8 cellular contexts compared by ENCODE assay signal in genomic region chr16:28846933-28847273, GRCh38. TPM values are rescaled to one million over a fixed set of nuclear protein-coding genes. Genes with fewer than 3 reads are reported as not detected.
DNase-seq lines count a peak whose midpoint lies in the region; ATAC-seq, FAIRE-seq and TF ChIP-seq lines count a peak whose summit lies in the region.

No MANE protein-coding gene starts in this region.

- peak overlapping the region; percentile 94 for H2AFZ ChIP-seq in K562 (ENCODE audit: low read depth, low read length)

- TF ChIP-seq RAD21 in K562 (CRISPR knock-in tag; conservative IDR thresholded peaks at IDR 0.05 in 1 of 2, IDR thresholded peaks at IDR 0.05 in 1 of 2) = no peak

- H3K4me3 ChIP-seq in HL-60 (replicated peaks; ENCODE audit: insufficient read depth, low read length) (peak overlapping the region; percentile 99), K562 (peak overlapping the region; percentile 98), suprapubic skin (peak overlapping the region; percentile 76)

- no peak for TF ChIP-seq EP300 in K562 (IDR thresholded peaks at IDR 0.05; ENCODE audit: low read length)
- TF ChIP-seq EP300 in suprapubic skin (IDR thresholded peaks at IDR 0.05) = no peak

- DNase-seq in HL-60 (ENCODE audit: low read depth in 1 of 2, low spot score in 1 of 2) (no peak), K562 (ENCODE audit: extremely low read depth in 1 of 4, low spot score in 3 of 4) (peak in 1 of 4 experiments; percentile 30), suprapubic skin (ENCODE audit: low spot score in 2 of 2) (no peak), GM13977 (ENCODE audit: low spot score) (no peak)
- DNase-seq in activated effector memory CD4-positive, alpha-beta T cell treated with Interleukin-2 at 50 U/mL for 16 hours = no peak
- no peak for DNase-seq in activated CD4-positive, alpha-beta T cell treated with anti-CD3 and anti-CD28 coated beads for 4 hours

- H3K9ac ChIP-seq in K562 (ENCODE audit: insufficient read depth in 1 of 2, low read depth in 2 of 2, low read length in 2 of 2) = peak overlapping the region; percentile 81 to 95

- intact Hi-C loops in K562 (cut with micrococcal nuclease) = loop anchor here (1.0 to 5.0 kb wide), 2 partner anchors 16 to 35 kb away; partner anchors contain the start of gene SH2B1

- H3K36me3 ChIP-seq in K562 (ENCODE audit: control insufficient read depth, insufficient read depth, low read length) (peaks cover 34% of the 10 kb centered on the region), suprapubic skin (peaks cover 31% of the 10 kb centered on the region)

- no peak for FAIRE-seq in K562 (lab: Jason Lieb, UNC)

- POLR2A ChIA-PET in K562 (lab: Yijun Ruan, JAX) = interaction anchor here (1.0 to 10.1 kb wide), 7 partner anchors 11 to 98 kb away, joined by 4 to 100 read pairs (median 14); partner anchors contain the start of genes RABEP2 and SH2B1

- no peaks in the 10 kb centered on the region for H3K9me1 ChIP-seq in K562 (ENCODE audit: control insufficient read depth, insufficient read depth, low read length)

- no peaks in the 10 kb centered on the region for H4K20me1 ChIP-seq in K562 (replicated peaks; ENCODE audit: control insufficient read depth, insufficient read depth, low read length)

- BruUV-seq in K562 (replicated peaks; lab: Mats Ljungman, UMichigan) = TSS peak; percentile 67

- in situ Hi-C loops in K562 (cut with MboI) = no loop called here
- in situ Hi-C loops in GM13977 (cut with MboI; ENCODE audit: low pct_unique_long_range_greater_than_20kb, low sequenced_read_pairs, unreplicated experiment) = no loop called here

- peak overlapping the region; percentile 98 for H3K4me2 ChIP-seq in K562 (ENCODE audit: insufficient read depth, low read length)

- no peak for TF ChIP-seq POLR2A in K562 (conservative IDR thresholded peaks at IDR 0.05)
- TF ChIP-seq POLR2A in suprapubic skin (IDR thresholded peaks at IDR 0.05) = no peak

- ATAC-seq in GM18511 (IDR thresholded peaks at IDR 0.05; ENCODE audit: unreplicated experiment) (peak; percentile 9), K562 (peak; percentile 7)

- H3K4me1 ChIP-seq in K562 (replicated peaks in 1 of 2; ENCODE audit: control insufficient read depth in 2 of 2, insufficient read depth in 2 of 2, low read length in 2 of 2) (peaks cover 4 to 24% of the 10 kb centered on the region in 2 experiments; a peak in 3 of 5 replicates), suprapubic skin (peaks cover 19% of the 10 kb centered on the region)

- H3K27me3 ChIP-seq in HL-60 (ENCODE audit: insufficient read depth, poor library complexity, severe bottlenecking) = no peaks in the 10 kb centered on the region
- H3K27me3 ChIP-seq in K562 (ENCODE audit: control insufficient read depth in 2 of 2, insufficient read depth in 2 of 2, low read length in 2 of 2) = no peaks in the 10 kb centered on the region
- no peaks in the 10 kb centered on the region for H3K27me3 ChIP-seq in layer of hippocampus (ENCODE audit: control insufficient read depth, insufficient read depth, low read length)
- no peaks in the 10 kb centered on the region for H3K27me3 ChIP-seq in suprapubic skin

- 5% methylated on average over 5 of the region's 5 CpGs for WGBS in K562 (ENCODE audit: insufficient coverage, low coverage, missing lambda C conversion rate)
- 0% methylated on average over 3 of the region's 5 CpGs for WGBS in suprapubic skin

- H3K79me2 ChIP-seq in K562 (ENCODE audit: control insufficient read depth, insufficient read depth, low read length) = peaks cover 36% of the 10 kb centered on the region

- CTCF ChIA-PET in K562 (lab: Yijun Ruan, JAX; ENCODE audit: low intra/inter-chr PET ratio) = interaction anchor here (1.1 kb wide), 1 partner anchor 17 kb away, joined by 5 read pairs; the partner anchor contains the start of gene SH2B1

- peak overlapping the region; percentile 88 for H3K27ac ChIP-seq in HL-60 (replicated peaks)
- peak overlapping the region; percentile 70 for H3K27ac ChIP-seq in K562 (ENCODE audit: extremely low read depth, low read depth, low read length)
- H3K27ac ChIP-seq in layer of hippocampus (ENCODE audit: low read depth, low read length) = peak overlapping the region; percentile 90
- peak overlapping the region; percentile 53 for H3K27ac ChIP-seq in suprapubic skin

- TF ChIP-seq CTCF in HL-60 (IDR thresholded peaks at IDR 0.05; ENCODE audit: insufficient read depth, low read length) (no peak), K562 (IDR thresholded peaks at IDR 0.05 in 2 of 3, conservative IDR thresholded peaks at IDR 0.05 in 1 of 3; ENCODE audit: insufficient read depth in 2 of 3, low read depth in 1 of 3, low read length in 3 of 3) (no peak), suprapubic skin (IDR thresholded peaks at IDR 0.05) (no peak), GM13977 (IDR thresholded peaks at IDR 0.05; ENCODE audit: extremely low read depth, insufficient read depth, missing control alignments) (no peak)

- H3K9me3 ChIP-seq in K562 (replicated peaks; ENCODE audit: control insufficient read depth, insufficient read depth, low read depth, low read length) = no peaks in the 10 kb centered on the region
- no peaks in the 10 kb centered on the region for H3K9me3 ChIP-seq in suprapubic skin

RNA-seq across cellular contexts. Expression of gene TUFM, which starts 0.8 kb away (rescaled TPM):
- 141 and 307 TPM in 2 replicates for total RNA-seq in K562 (2011; cell fraction: chromatin; rRNA removed; ENCODE audit: low replicate concordance)
- total RNA-seq in K562 (2011; cell fraction: nucleolus; rRNA removed) = 333 and 347 TPM in 2 replicates
- 204 and 233 TPM in 2 replicates for total RNA-seq in K562 (2011; cell fraction: nucleoplasm; rRNA removed)
- 366 and 468 TPM in 2 replicates for total RNA-seq in K562 (2014; rRNA removed)
- total RNA-seq in K562 (2014; rRNA removed; fragmentation: Illumina TruSeq; extraction: Trizol) = 202 and 249 TPM in 2 replicates
- 255 and 256 TPM in 2 replicates for total RNA-seq in K562 (2015; rRNA removed; fragmentation: Illumina TruSeq; extraction: Trizol)
- 410 and 434 TPM in 2 replicates for total RNA-seq in K562 (2021)
- 174 and 217 TPM in 2 replicates for polyA plus RNA-seq in K562 (2011; rRNA removed)
- polyA plus RNA-seq in K562 (2011; cell fraction: cytosol; rRNA removed) = 203 and 308 TPM in 2 replicates
- 506 and 760 TPM in 2 replicates for polyA plus RNA-seq in K562 (2011; cell fraction: nucleus; rRNA removed)
- 267 and 370 TPM in 2 replicates for polyA plus RNA-seq in K562 (2012)
- 354 and 374 TPM in 2 replicates for polyA plus RNA-seq in K562 (2014; fragmentation: Illumina TruSeq; extraction: Trizol)
- 10 to 100 TPM; 34.1 to 71.2 TPM for polyA plus RNA-seq in K562 (2014; fragmentation: Nextera tagmentation; extraction: Ambion mirVana)
- polyA plus RNA-seq in K562 (2014; rRNA removed) = 275 and 298 TPM in 2 replicates
- 73.7 and 83.7 TPM in 2 replicates for polyA minus RNA-seq in K562 (2011; rRNA and poly(A)+ RNA removed)
- polyA minus RNA-seq in K562 (2011; cell fraction: cytosol; rRNA and poly(A)+ RNA removed) = 105 and 124 TPM in 2 replicates
- polyA minus RNA-seq in K562 (2011; cell fraction: nucleus; rRNA and poly(A)+ RNA removed) = 69.0 and 71.4 TPM in 2 replicates
- total RNA-seq in suprapubic skin = 100 to 1,000 TPM in 3 of 4 donors, 10 to 100 TPM in 1; 83.0 to 121 (median 107) TPM

RNA-seq across cellular contexts. Expression of gene SH2B1, which starts 16.7 kb away (rescaled TPM):
- 80.7 and 204 TPM in 2 replicates for total RNA-seq in K562 (2011; cell fraction: chromatin; rRNA removed; ENCODE audit: low replicate concordance)
- total RNA-seq in K562 (2011; cell fraction: nucleolus; rRNA removed) = 124 and 147 TPM in 2 replicates
- total RNA-seq in K562 (2011; cell fraction: nucleoplasm; rRNA removed) = 94.3 and 96.1 TPM in 2 replicates
- total RNA-seq in K562 (2014; rRNA removed) (24.7 and 25.9 TPM in 2 replicates), K562 (2014; rRNA removed; fragmentation: Illumina TruSeq; extraction: Trizol) (4.2 and 9.5 TPM in 2 replicates), K562 (2015; rRNA removed; fragmentation: Illumina TruSeq; extraction: Trizol) (15.3 and 16.8 TPM in 2 replicates), K562 (2021) (52.5 and 58.2 TPM in 2 replicates), suprapubic skin (10 to 100 TPM; 27.9 to 47.9 (median 37.3) TPM)
- polyA plus RNA-seq in K562 (2011; rRNA removed) (12.3 and 23.7 TPM in 2 replicates), K562 (2014; fragmentation: Illumina TruSeq; extraction: Trizol) (39.4 and 43.6 TPM in 2 replicates), K562 (2014; fragmentation: Nextera tagmentation; extraction: Ambion mirVana) (under 1 TPM; 0.18 to 0.53 TPM), K562 (2014; rRNA removed) (41.7 and 42.5 TPM in 2 replicates)
- 17.1 and 29.3 TPM in 2 replicates for polyA plus RNA-seq in K562 (2011; cell fraction: cytosol; rRNA removed)
- 163 and 237 TPM in 2 replicates for polyA plus RNA-seq in K562 (2011; cell fraction: nucleus; rRNA removed)
- 36.6 and 51.3 TPM in 2 replicates for polyA plus RNA-seq in K562 (2012)
- polyA minus RNA-seq in K562 (2011; rRNA and poly(A)+ RNA removed) = 3.2 and 4.6 TPM in 2 replicates
- 8.1 and 11.8 TPM in 2 replicates for polyA minus RNA-seq in K562 (2011; cell fraction: cytosol; rRNA and poly(A)+ RNA removed)
- 28.5 and 28.7 TPM in 2 replicates for polyA minus RNA-seq in K562 (2011; cell fraction: nucleus; rRNA and poly(A)+ RNA removed)

RNA-seq across cellular contexts. Expression of gene ATXN2L, which starts 24.1 kb away (rescaled TPM):
- total RNA-seq in K562 (2011; cell fraction: chromatin; rRNA removed; ENCODE audit: low replicate concordance) = 649 and 780 TPM in 2 replicates
- 305 and 317 TPM in 2 replicates for total RNA-seq in K562 (2011; cell fraction: nucleolus; rRNA removed)
- total RNA-seq in K562 (2011; cell fraction: nucleoplasm; rRNA removed) = 402 and 422 TPM in 2 replicates
- total RNA-seq in K562 (2014; rRNA removed) = 62.2 and 78.2 TPM in 2 replicates
- 37.2 and 38.7 TPM in 2 replicates for total RNA-seq in K562 (2014; rRNA removed; fragmentation: Illumina TruSeq; extraction: Trizol)
- total RNA-seq in K562 (2015; rRNA removed; fragmentation: Illumina TruSeq; extraction: Trizol) = 35.7 and 36.4 TPM in 2 replicates
- 233 and 280 TPM in 2 replicates for total RNA-seq in K562 (2021)
- 25.1 and 43.6 TPM in 2 replicates for polyA plus RNA-seq in K562 (2011; rRNA removed)
- polyA plus RNA-seq in K562 (2011; cell fraction: cytosol; rRNA removed) = 32.0 and 34.3 TPM in 2 replicates
- polyA plus RNA-seq in K562 (2011; cell fraction: nucleus; rRNA removed) = 272 and 340 TPM in 2 replicates
- 146 and 261 TPM in 2 replicates for polyA plus RNA-seq in K562 (2012)
- 130 and 193 TPM in 2 replicates for polyA plus RNA-seq in K562 (2014; fragmentation: Illumina TruSeq; extraction: Trizol)
- polyA plus RNA-seq in K562 (2014; fragmentation: Nextera tagmentation; extraction: Ambion mirVana) = 1 to 10 TPM; 3.8 to 6.5 TPM
- polyA plus RNA-seq in K562 (2014; rRNA removed) = 115 and 145 TPM in 2 replicates
- polyA minus RNA-seq in K562 (2011; rRNA and poly(A)+ RNA removed) = 37.4 and 45.8 TPM in 2 replicates
- polyA minus RNA-seq in K562 (2011; cell fraction: cytosol; rRNA and poly(A)+ RNA removed) = 89.4 and 177 TPM in 2 replicates
- 75.4 and 98.7 TPM in 2 replicates for polyA minus RNA-seq in K562 (2011; cell fraction: nucleus; rRNA and poly(A)+ RNA removed)
- total RNA-seq in suprapubic skin = 100 to 1,000 TPM in 3 of 4 donors, 10 to 100 TPM in 1; 88.5 to 236 (median 148) TPM

RNA-seq across cellular contexts. Expression of gene ATP2A1, which starts 31.4 kb away (rescaled TPM):
- 19.9 and 68.6 TPM in 2 replicates for total RNA-seq in K562 (2011; cell fraction: chromatin; rRNA removed; ENCODE audit: low replicate concordance)
- total RNA-seq in K562 (2011; cell fraction: nucleolus; rRNA removed) = 13.0 and 15.8 TPM in 2 replicates
- 17.7 and 18.4 TPM in 2 replicates for total RNA-seq in K562 (2011; cell fraction: nucleoplasm; rRNA removed)
- total RNA-seq in K562 (2014; rRNA removed) (0.41 and 0.65 TPM in 2 replicates), K562 (2014; rRNA removed; fragmentation: Illumina TruSeq; extraction: Trizol) (0.64 and 0.65 TPM in 2 replicates), K562 (2015; rRNA removed; fragmentation: Illumina TruSeq; extraction: Trizol) (0.65 and 1.9 TPM in 2 replicates), K562 (2021) (2.3 and 2.6 TPM in 2 replicates), suprapubic skin (under 1 TPM in 2 of 4 donors, not detected in 2; 0.34 to 0.72 TPM)
- polyA plus RNA-seq in K562 (2011; rRNA removed) (1.2 and 3.1 TPM in 2 replicates), K562 (2014; fragmentation: Illumina TruSeq; extraction: Trizol) (1.8 TPM in 2 replicates), K562 (2014; fragmentation: Nextera tagmentation; extraction: Ambion mirVana) (under 1 TPM; 0.25 to 0.58 TPM), K562 (2014; rRNA removed) (1.4 and 1.8 TPM in 2 replicates)
- 1.5 and 2.5 TPM in 2 replicates for polyA plus RNA-seq in K562 (2011; cell fraction: cytosol; rRNA removed)
- 27.8 and 31.5 TPM in 2 replicates for polyA plus RNA-seq in K562 (2011; cell fraction: nucleus; rRNA removed)
- polyA plus RNA-seq in K562 (2012) = 2.8 and 6.1 TPM in 2 replicates
- polyA minus RNA-seq in K562 (2011; rRNA and poly(A)+ RNA removed) = 0.60 and 2.1 TPM in 2 replicates
- 0.76 and 1.4 TPM in 2 replicates for polyA minus RNA-seq in K562 (2011; cell fraction: cytosol; rRNA and poly(A)+ RNA removed)
- 2.0 and 4.8 TPM in 2 replicates for polyA minus RNA-seq in K562 (2011; cell fraction: nucleus; rRNA and poly(A)+ RNA removed)
